ENCODE assay signal across 8 cellular contexts in genomic region chr1:179742717-179743678, GRCh38. TPM values are rescaled to one million over a fixed set of nuclear protein-coding genes. Genes with fewer than 3 reads are reported as not detected.
A peak's percentile ranks its signal among the peaks of the same experiment; 100 is the strongest.
DNase-seq lines count a peak whose midpoint lies in the region; ATAC-seq and TF ChIP-seq lines count a peak whose summit lies in the region.

Gene FAM163A, plus strand, starts transcription at chr1:179743291. Its CDS starts 69,807 bp downstream, at chr1:179813098.

- no peaks in the 10 kb centered on the region for H3K27me3 ChIP-seq in endocrine pancreas (ENCODE audit: control insufficient read depth, insufficient read depth, low read length)

- no peak for ATAC-seq in GM18873 (IDR thresholded peaks at IDR 0.05; ENCODE audit: low FRiP score, unreplicated experiment)

- H3K9ac ChIP-seq in endocrine pancreas (ENCODE audit: control insufficient read depth, insufficient read depth, low read length): peak within 1 kb of the TSS; percentile 47

- peaks cover 75% of the 10 kb centered on the region for H3K27me3 Mint-ChIP-seq in osteocyte (ENCODE audit: unreplicated experiment)

- H3K36me3 Mint-ChIP-seq in osteocyte (ENCODE audit: unreplicated experiment): peaks cover 2% of the 10 kb centered on the region

- peak within 1 kb of the TSS; percentile 47 for H3K4me3 ChIP-seq in endocrine pancreas (ENCODE audit: control insufficient read depth, insufficient read depth, low read length)

- no peak within 1 kb of the TSS for H3K27ac Mint-ChIP-seq in osteocyte (ENCODE audit: unreplicated experiment)

- H3K9me3 Mint-ChIP-seq in osteocyte (ENCODE audit: unreplicated experiment): peaks cover 4% of the 10 kb centered on the region

- TF ChIP-seq CTCF in osteocyte (IDR thresholded peaks at IDR 0.05): no peak

- no peaks in the 10 kb centered on the region for H3K4me1 ChIP-seq in endocrine pancreas (ENCODE audit: control insufficient read depth, insufficient read depth, low read length)

- H3K36me3 ChIP-seq in endocrine pancreas (ENCODE audit: control insufficient read depth, insufficient read depth, low read length): no peaks in the 10 kb centered on the region

- H3K9me3 ChIP-seq in endocrine pancreas (ENCODE audit: control insufficient read depth, low read length): no peaks in the 10 kb centered on the region

- H3K4me1 Mint-ChIP-seq in osteocyte (ENCODE audit: unreplicated experiment): peaks cover 6% of the 10 kb centered on the region

- H3K4me3 Mint-ChIP-seq in osteocyte (ENCODE audit: unreplicated experiment): peak within 1 kb of the TSS; percentile 64

- DNase-seq in DMS53 treated with DMSO at 0.1 percent for 48 hours (lab: John Stamatoyannopoulos, UW; ENCODE audit: unreplicated experiment): peak; percentile 54
- DNase-seq in NCI-H2171 treated with DMSO at 0.1 percent for 48 hours (lab: John Stamatoyannopoulos, UW): peak; percentile 50
- no peak for DNase-seq in osteocyte (ENCODE audit: extremely low spot score, unreplicated experiment)
- no peak for DNase-seq in 8988T
- no peak for DNase-seq in posterior vena cava (ENCODE audit: low spot score)
- DNase-seq in mucosa of gallbladder (ENCODE audit: low spot score): no peak

- intact Hi-C loops in posterior vena cava (cut with DNase I): no loop called here

RNA-seq across cellular contexts. Expression of gene FAM163A, which starts in this region (rescaled TPM):
- not detected in 2 replicates for total RNA-seq in osteocyte
- total RNA-seq in posterior vena cava: under 1 TPM in 1 of 2 donors, not detected in 1; 0.10 TPM
- total RNA-seq in mucosa of gallbladder: 5.1 TPM

Comparison
In these comparisons a context has a peak if more than half of its experiments do, and no peak if none do; other contexts are left out.
1. DNase-seq: peak in DMS53 treated with DMSO at 0.1 percent for 48 hours (single experiment) and NCI-H2171 treated with DMSO at 0.1 percent for 48 hours (single experiment); none in osteocyte (single experiment), 8988T (single experiment), posterior vena cava (single experiment) and mucosa of gallbladder (single experiment).